Comparison of ENCODE assay signal across 8 cellular contexts in the genomic region with DNA sequence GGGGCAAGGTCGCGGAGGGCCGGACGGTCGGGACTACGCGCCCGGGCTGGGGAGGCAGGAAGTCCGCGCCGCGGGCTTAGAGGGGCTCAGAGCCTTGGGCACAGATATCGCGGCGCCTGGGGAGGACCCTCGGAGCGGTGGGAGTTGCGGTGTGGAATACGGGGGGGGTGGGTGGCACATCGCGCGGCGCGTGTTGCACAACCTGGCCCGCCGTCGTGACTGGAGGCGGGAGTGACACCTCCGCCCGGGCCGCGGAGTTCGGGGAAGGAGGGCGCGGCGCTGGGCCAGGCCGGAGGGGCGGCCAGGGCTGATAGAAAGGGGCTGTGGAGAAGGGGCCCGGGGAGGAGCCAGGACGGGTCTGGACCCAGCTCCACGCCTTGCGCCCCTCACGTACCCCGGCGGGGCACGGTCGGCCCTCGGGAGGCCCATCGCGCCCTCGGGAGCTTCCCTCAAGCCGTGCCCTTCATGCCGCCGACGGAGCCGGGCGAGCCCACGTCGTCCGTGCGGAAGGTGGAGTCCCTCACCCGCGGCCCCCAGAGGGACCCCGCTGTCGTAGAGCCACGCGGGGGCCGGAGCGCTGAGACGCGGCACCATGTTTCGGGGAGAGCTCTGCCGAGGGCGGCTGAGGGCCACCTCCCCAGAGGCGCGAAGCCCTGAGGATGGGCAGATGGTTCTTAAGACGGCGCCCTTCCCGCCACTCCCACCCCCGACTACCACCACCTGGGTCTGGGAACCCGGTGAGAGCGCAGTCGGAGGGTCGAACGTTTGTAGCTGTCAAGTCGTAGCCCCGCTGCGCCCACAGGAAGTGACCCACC. TPM values are rescaled to one million over a fixed set of nuclear protein-coding genes. Genes with fewer than 3 reads are reported as not detected.
DNase-seq lines count a peak whose midpoint lies in the region; ATAC-seq and TF ChIP-seq lines count a peak whose summit lies in the region.

No MANE protein-coding gene starts in this region.

- DNase-seq in left cardiac atrium, result peak; percentile 60
- peak; percentile 72 for DNase-seq in sigmoid colon
- DNase-seq in mucosa of gallbladder (ENCODE audit: low spot score), result no peak
- no peak for DNase-seq in NCI-H748 treated with DMSO at 0.1 percent for 48 hours (lab: John Stamatoyannopoulos, UW)

- H3K4me3 Mint-ChIP-seq in activated T-helper 17 cell treated with anti-CD3 and anti-CD28 coated beads, Interleukin-2, amount 50 U/mL, for 72 hours, result peak overlapping the region; percentile 78

- peaks cover 5% of the 10 kb centered on the region for H3K36me3 Mint-ChIP-seq in activated T-helper 17 cell treated with anti-CD3 and anti-CD28 coated beads, Interleukin-2, amount 50 U/mL, for 72 hours (ENCODE audit: low read depth)

- intact Hi-C loops in left cardiac atrium (cut with DNase I), result loop anchor here (10.0 kb wide), 2 partner anchors 79 to 89 kb away; no protein-coding TSS in a partner anchor
- intact Hi-C loops in sigmoid colon (cut with DNase I), result no loop called here

- peaks cover 0 to 28% (median 14%) of the 10 kb centered on the region in 4 donors for H3K4me1 ChIP-seq in sigmoid colon

- TF ChIP-seq CTCF in sigmoid colon (IDR thresholded peaks at IDR 0.05), result no peak

- no peak for TF ChIP-seq POLR2A in sigmoid colon (IDR thresholded peaks at IDR 0.05)

- peak overlapping the region; percentile 57 for H3K27ac Mint-ChIP-seq in activated T-helper 17 cell treated with anti-CD3 and anti-CD28 coated beads, Interleukin-2, amount 50 U/mL, for 72 hours

- H3K4me1 Mint-ChIP-seq in activated T-helper 17 cell treated with anti-CD3 and anti-CD28 coated beads, Interleukin-2, amount 50 U/mL, for 72 hours, result peaks cover 25% of the 10 kb centered on the region

- no peaks in the 10 kb centered on the region for H3K9me3 Mint-ChIP-seq in activated T-helper 17 cell treated with anti-CD3 and anti-CD28 coated beads, Interleukin-2, amount 50 U/mL, for 72 hours

- no peak for TF ChIP-seq EP300 in sigmoid colon (IDR thresholded peaks at IDR 0.05)

- peak overlapping the region; percentile 80 to 92 (median 84) for H3K27ac ChIP-seq in sigmoid colon

- peaks cover 0 to 27% (median 0%) of the 10 kb centered on the region in 3 donors for H3K27me3 ChIP-seq in sigmoid colon

- H3K4me3 ChIP-seq in sigmoid colon, result peak overlapping the region; percentile 45 to 87 (median 68)

- ATAC-seq in GM18498 (IDR thresholded peaks at IDR 0.05; ENCODE audit: unreplicated experiment) (peak; percentile 20), HG03442 (IDR thresholded peaks at IDR 0.05; ENCODE audit: unreplicated experiment) (peak; percentile 16), left cardiac atrium (peak; percentile 48 to 65), GM21528 (IDR thresholded peaks at IDR 0.05; ENCODE audit: low FRiP score, unreplicated experiment) (no peak)
- ATAC-seq in activated T-helper 17 cell treated with anti-CD3 and anti-CD28 coated beads, Interleukin-2, amount 50 U/mL, for 72 hours (replicated peaks), result peak; percentile 26

- H3K36me3 ChIP-seq in sigmoid colon, result no peaks in the 10 kb centered on the region

- 5 to 14% methylated on average over 88 of the region's 88 CpGs for WGBS in sigmoid colon, 2 donors

- H3K27me3 Mint-ChIP-seq in activated T-helper 17 cell treated with anti-CD3 and anti-CD28 coated beads, Interleukin-2, amount 50 U/mL, for 72 hours, result no peaks in the 10 kb centered on the region

- no peaks in the 10 kb centered on the region for H3K9me3 ChIP-seq in sigmoid colon

RNA-seq across cellular contexts. Expression of gene IL17RA, which starts 0.7 kb away (rescaled TPM):
- total RNA-seq in activated T-helper 17 cell treated with anti-CD3 and anti-CD28 coated beads, Interleukin-2, amount 50 U/mL, for 72 hours, result 10 to 100 TPM in 1 of 2 donors, 1 to 10 TPM in 1; 8.5 to 13.6 TPM
- total RNA-seq in left cardiac atrium (10 to 100 TPM; 11.6 to 15.4 TPM), sigmoid colon (1 to 10 TPM; 7.5 to 8.6 (median 8.4) TPM), mucosa of gallbladder (27.2 TPM)
- 10 to 100 TPM in 1 of 3 donors, 1 to 10 TPM in 2; 1.2 to 10.4 (median 3.9) TPM for polyA plus RNA-seq in sigmoid colon

RNA-seq across cellular contexts. Expression of gene TMEM121B, which starts 35.7 kb away (rescaled TPM):
- total RNA-seq in activated T-helper 17 cell treated with anti-CD3 and anti-CD28 coated beads, Interleukin-2, amount 50 U/mL, for 72 hours, result under 1 TPM in 1 of 2 donors, not detected in 1; 0.08 TPM
- total RNA-seq in left cardiac atrium, result under 1 TPM; 0.80 to 0.97 TPM
- total RNA-seq in sigmoid colon, result under 1 TPM in 3 of 4 donors, not detected in 1; 0.36 to 0.54 (median 0.49) TPM
- under 1 TPM in 1 of 3 donors, not detected in 2; 0.17 TPM for polyA plus RNA-seq in sigmoid colon
- total RNA-seq in mucosa of gallbladder, result 1.7 TPM

Comparison
In these comparisons a context has a peak if more than half of its experiments do, and no peak if none do; other contexts are left out.
1. DNase-seq: peak in left cardiac atrium (single experiment) and sigmoid colon (single experiment); none in mucosa of gallbladder (single experiment) and NCI-H748 treated with DMSO at 0.1 percent for 48 hours (single experiment).